Comparison of ENCODE assay signal across 20 cellular contexts in genomic region chr11:28793282-28793738, GRCh38.
DNase-seq lines count a peak whose midpoint lies in the region; ATAC-seq and TF ChIP-seq lines count a peak whose summit lies in the region.
"Had no signal": no experiment of that assay in that cellular context is flagged by ENCODE, and none has a peak within 500 bp of the region (broad histone marks: within the 10 kb centered on the region; RNA-seq: fewer than 3 reads in every experiment).

No MANE protein-coding gene starts in this region.

- H3K27ac ChIP-seq in H9 (ENCODE audit: insufficient read length, low read depth, low read length) (peak overlapping the region; percentile 42), iPS DF 6.9 (ENCODE audit: low read length) (no peak overlapping the region)
- H3K27ac ChIP-seq: C4-2B, GM23248 had no signal

- no peak overlapping the region for H2BK5ac ChIP-seq in H9 (ENCODE audit: insufficient read length, low read length)

- H2AK5ac ChIP-seq in H9 (ENCODE audit: insufficient read length, low read length): no peak overlapping the region

- peak overlapping the region; percentile 46 to 94 (median 91); a peak in 6 of 7 replicates for H3K27ac Mint-ChIP-seq in H9
- H3K27ac Mint-ChIP-seq: CD8-positive, alpha-beta memory T cell had no signal

- no CpG with 5 or more reads among the region's 8 CpGs for WGBS in H9 (ENCODE audit: extremely low coverage, insufficient read length, low lambda C conversion rate)
- WGBS in iPS DF 6.9 (ENCODE audit: insufficient coverage, insufficient read length): no CpG with 5 or more reads among the region's 8 CpGs

- no peak overlapping the region for H3K9ac ChIP-seq in H9 (ENCODE audit: extremely low read depth, insufficient read length, low read length)
- no peak overlapping the region for H3K9ac ChIP-seq in NT2/D1 (ENCODE audit: insufficient read length, low read depth)
- H3K9ac ChIP-seq: GM23248 had no signal

- H3K4me1 Mint-ChIP-seq in H9: peaks cover 26 to 36% of the 10 kb centered on the region in 2 experiments
- H3K4me1 Mint-ChIP-seq: CD8-positive, alpha-beta memory T cell had no signal

- H3T11ph ChIP-seq in H9 (ENCODE audit: low read length): no peak overlapping the region

- H3K36me3 Mint-ChIP-seq in H9 (ENCODE audit: insufficient read depth in 1 of 3, low read depth in 3 of 3): peaks cover 19 to 34% (median 25%) of the 10 kb centered on the region in 3 experiments
- H3K36me3 Mint-ChIP-seq: CD8-positive, alpha-beta memory T cell had no signal

- no peak overlapping the region for H2BK15ac ChIP-seq in H9 (ENCODE audit: low read depth, low read length)

- no peak overlapping the region for H3K4me2 ChIP-seq in H9 (ENCODE audit: insufficient read depth, insufficient read length, low read length)

- H3K4me3 Mint-ChIP-seq in H9: no peak overlapping the region; a peak in 1 of 5 replicates
- H3K4me3 Mint-ChIP-seq: CD8-positive, alpha-beta memory T cell had no signal

- no peak overlapping the region for H4K91ac ChIP-seq in H9 (ENCODE audit: insufficient read length, low read depth, low read length)

- H3K4ac ChIP-seq in H9 (ENCODE audit: low read depth, low read length): no peak overlapping the region

- H3K4me3 ChIP-seq in NT2/D1 (ENCODE audit: insufficient read length, low read depth) (no peak overlapping the region), iPS DF 6.9 (ENCODE audit: low read length) (no peak overlapping the region), neuron (ENCODE audit: low read length) (no peak overlapping the region)
- H3K4me3 ChIP-seq: GM23248 had no signal

- peaks cover 24 to 28% of the 10 kb centered on the region in 2 experiments for H3K9me3 Mint-ChIP-seq in H9

- ATAC-seq in GM18519 (IDR thresholded peaks at IDR 0.05; ENCODE audit: low FRiP score, unreplicated experiment) (no peak), Right ventricle myocardium superior (ENCODE audit: poor library complexity) (no peak)
- ATAC-seq: Right ventricle myocardium inferior had no signal

- no peaks in the 10 kb centered on the region for H3K79me2 ChIP-seq in H9 (ENCODE audit: insufficient read depth, low read length)

- DNase-seq in H9: peak; percentile 81
- peak; percentile 57 for DNase-seq in NT2/D1 (ENCODE audit: low read depth, low spot score)
- DNase-seq in iPS DF 6.9 (ENCODE audit: low read depth, low spot score): peak; percentile 71
- no peak for DNase-seq in activated T-cell treated with anti-CD3 and anti-CD28 coated beads, Interleukin-2, amount 50 U/mL, for 1 hour
- no peak for DNase-seq in Right ventricle myocardium superior
- DNase-seq in HT-29 (ENCODE audit: low spot score): no peak
- DNase-seq: CD8-positive, alpha-beta memory T cell; EL; GM23248; KG1; NCI-H1092; NCI-H1436 treated with DMSO at 0.1 percent for 48 hours; NCI-H2029; NCI-H2227 treated with DMSO at 0.1 percent for 48 hours; NCI-H510A; NCI-H82 had no signal

- no peak overlapping the region for H4K8ac ChIP-seq in H9 (replicated peaks; ENCODE audit: insufficient read length, low read depth, low read length)

- no peaks in the 10 kb centered on the region for H4K20me1 ChIP-seq in H9 (ENCODE audit: control insufficient read depth, insufficient read depth, insufficient read length)

- H3K4me1 ChIP-seq in H9 (ENCODE audit: insufficient read depth, low read length): peaks cover 7% of the 10 kb centered on the region; the same call in 1 of the 2 replicates
- no peaks in the 10 kb centered on the region for H3K4me1 ChIP-seq in NT2/D1 (ENCODE audit: insufficient read depth, insufficient read length)
- H3K4me1 ChIP-seq in iPS DF 6.9 (ENCODE audit: control insufficient read depth, insufficient read depth, low read length): peaks cover 8% of the 10 kb centered on the region
- peaks cover 2% of the 10 kb centered on the region for H3K4me1 ChIP-seq in neuron (ENCODE audit: insufficient read depth, low read length)

- no peaks in the 10 kb centered on the region for H3K9me3 ChIP-seq in H9 (ENCODE audit: control insufficient read depth, low read depth, low read length)
- H3K9me3 ChIP-seq in NT2/D1 (ENCODE audit: insufficient read depth, low read length): no peaks in the 10 kb centered on the region
- H3K9me3 ChIP-seq in iPS DF 6.9 (ENCODE audit: control insufficient read depth, insufficient read depth, low read length): no peaks in the 10 kb centered on the region
- H3K9me3 ChIP-seq in neuron (ENCODE audit: low read length): no peaks in the 10 kb centered on the region

- 0 out of 2 replicates have a peak overlapping the region, but pooled peaks have one; percentile 20 for H3K14ac ChIP-seq in H9 (ENCODE audit: insufficient read depth, low read length)

- H2AFZ ChIP-seq in H9 (ENCODE audit: low read length) (no peak overlapping the region), neuron (ENCODE audit: low read depth, low read length) (peak overlapping the region; percentile 32)
- H2AFZ ChIP-seq: GM23248 had no signal

- H2BK20ac ChIP-seq in H9 (ENCODE audit: low read depth, low read length, poor library complexity, severe bottlenecking): no peak overlapping the region

- H2BK120ac ChIP-seq in H9 (ENCODE audit: low read depth, low read length, poor library complexity, severe bottlenecking): no peak overlapping the region

- no peak overlapping the region for H3K56ac ChIP-seq in H9 (ENCODE audit: insufficient read length, low read depth, low read length)

- H3K36me3 ChIP-seq in NT2/D1 (ENCODE audit: insufficient read depth, insufficient read length, low read length) (no peaks in the 10 kb centered on the region), iPS DF 6.9 (ENCODE audit: control insufficient read depth, insufficient read depth, low read length) (no peaks in the 10 kb centered on the region), neuron (ENCODE audit: insufficient read depth, low read length) (no peaks in the 10 kb centered on the region)

- peaks cover 3% of the 10 kb centered on the region for H3K27me3 Mint-ChIP-seq in H9 (ENCODE audit: low read depth)
- H3K27me3 Mint-ChIP-seq: CD8-positive, alpha-beta memory T cell had no signal

- H2BK12ac ChIP-seq in H9 (ENCODE audit: insufficient read length, low read depth, low read length): no peak overlapping the region

- no peak for TF ChIP-seq CTCF in H9 (conservative IDR thresholded peaks at IDR 0.05)

- intact Hi-C loops in Right ventricle myocardium superior (cut with DNase I): no loop called here

- H3K79me1 ChIP-seq in H9 (ENCODE audit: insufficient read depth, low read depth, low read length, poor library complexity, severe bottlenecking): no peaks in the 10 kb centered on the region

- H4K5ac ChIP-seq in H9 (ENCODE audit: insufficient read length, low read depth, low read length): peak overlapping the region; percentile 33

- peak overlapping the region; percentile 4 for H3K18ac ChIP-seq in H9 (ENCODE audit: insufficient read length, low read depth, low read length)

- no peak overlapping the region for H3K23ac ChIP-seq in H9 (ENCODE audit: insufficient read length, low read depth, low read length)

- H3K27me3 ChIP-seq in H9 (ENCODE audit: insufficient read depth, low read length) (no peaks in the 10 kb centered on the region), NT2/D1 (ENCODE audit: insufficient read depth, insufficient read length) (no peaks in the 10 kb centered on the region), iPS DF 6.9 (ENCODE audit: control insufficient read depth, insufficient read depth, low read length) (no peaks in the 10 kb centered on the region), neuron (ENCODE audit: insufficient read depth, low read length) (no peaks in the 10 kb centered on the region)

- H3K23me2 ChIP-seq in H9 (ENCODE audit: insufficient read length, low read depth, low read length, poor library complexity, severe bottlenecking): no peaks in the 10 kb centered on the region

Comparison
In these comparisons a context has a peak if more than half of its experiments do, and no peak if none do; other contexts are left out.
1. DNase-seq: peak in H9 (single experiment), NT2/D1 (single experiment) and iPS DF 6.9 (single experiment); none in activated T-cell treated with anti-CD3 and anti-CD28 coated beads, Interleukin-2, amount 50 U/mL, for 1 hour (single experiment), Right ventricle myocardium superior (single experiment) and HT-29 (single experiment).